Comparison of ENCODE assay signal across 13 cellular contexts in genomic region chr10:73916761-73917470, GRCh38. TPM values are rescaled to one million over a fixed set of nuclear protein-coding genes. Genes with fewer than 3 reads are reported as not detected.
DNase-seq lines count a peak whose midpoint lies in the region; ATAC-seq and TF ChIP-seq lines count a peak whose summit lies in the region.
"Had no signal": no experiment of that assay in that cellular context is flagged by ENCODE, and none has a peak within 500 bp of the region (broad histone marks: within the 10 kb centered on the region; RNA-seq: fewer than 3 reads in every experiment).

No MANE protein-coding gene starts in this region.

- ATAC-seq in HG03175 (IDR thresholded peaks at IDR 0.05; ENCODE audit: unreplicated experiment) (peak; percentile 47), Panc1 (peak; percentile 40), left ventricle myocardium superior (peak; percentile 39)
- ATAC-seq: activated CD4-positive, CD25-positive, alpha-beta regulatory T cell treated with anti-CD3 and anti-CD28 coated beads, Interleukin-2, amount 50 U/mL, for 24 hours; stimulated activated naive CD8-positive, alpha-beta T cell treated with anti-CD3 and anti-CD28 coated beads, Interleukin-15, amount 100 ng/mL, for 72 hours had no signal

- CTCF ChIA-PET in Panc1 (lab: Charles Lee), result interaction anchor here (0.7 kb wide), 1 partner anchor 31 kb away, joined by 3 read pairs; no protein-coding TSS in a partner anchor

- H3K4me3 ChIP-seq in Panc1 (ENCODE audit: low read depth in 2 of 2, low read length in 2 of 2) (peak overlapping the region; percentile 73 to 77), skeletal muscle satellite cell (ENCODE audit: low read length) (no peak overlapping the region), SJCRH30 (no peak overlapping the region)
- H3K4me3 ChIP-seq: cardiac muscle cell had no signal

- intact Hi-C loops in Panc1 (cut with micrococcal nuclease; ENCODE audit: unreplicated experiment) (no loop called here), left ventricle myocardium superior (cut with micrococcal nuclease) (no loop called here)

- peak overlapping the region; percentile 8 for H3K4me2 ChIP-seq in skeletal muscle satellite cell (ENCODE audit: low read length)

- TSS peak; percentile 29 for BruUV-seq in Panc1 (replicated peaks; lab: Mats Ljungman, UMichigan)

- H3K4me1 ChIP-seq in Panc1 (ENCODE audit: control insufficient read depth, insufficient read depth, low read length) (peaks cover 60% of the 10 kb centered on the region), skeletal muscle satellite cell (ENCODE audit: control insufficient read depth, insufficient read depth, low read length) (peaks cover 32% of the 10 kb centered on the region), SJCRH30 (no peaks in the 10 kb centered on the region)

- in situ Hi-C loops in Panc1 (cut with HindIII; ENCODE audit: low pct_unique_long_range_greater_than_20kb, low sequenced_read_pairs), result no loop called here

- no peak for TF ChIP-seq CTCF in Panc1 (IDR thresholded peaks at IDR 0.05)

- no peak for DNase-seq in Panc1 (ENCODE audit: low read depth, low spot score)
- no peak for DNase-seq in left ventricle myocardium superior
- DNase-seq in COLO829 (ENCODE audit: low spot score), result no peak
- DNase-seq in HuH-7.5 (ENCODE audit: low spot score), result no peak
- no peak for DNase-seq in SJCRH30
- DNase-seq: NCI-H446; stimulated activated CD4-positive, alpha-beta T cell treated with anti-CD3 and anti-CD28 coated beads, Interleukin-4, amount 100 ng/mL, for 24 hours; stimulated activated naive CD8-positive, alpha-beta T cell treated with anti-CD3 and anti-CD28 coated beads, Interleukin-15, amount 100 ng/mL, for 72 hours had no signal

- no peak overlapping the region for H3K9ac ChIP-seq in skeletal muscle satellite cell (ENCODE audit: low read depth, low read length)

- H3K9me3 ChIP-seq in Panc1 (ENCODE audit: control insufficient read depth, insufficient read depth, low read depth, low read length), result no peaks in the 10 kb centered on the region
- peaks cover 3% of the 10 kb centered on the region for H3K9me3 ChIP-seq in skeletal muscle satellite cell (replicated peaks; ENCODE audit: low read length)
- peaks cover 11% of the 10 kb centered on the region for H3K9me3 ChIP-seq in SJCRH30 (replicated peaks)

- H3K36me3 ChIP-seq in Panc1 (ENCODE audit: control insufficient read depth, insufficient read depth, low read length) (peaks cover 2% of the 10 kb centered on the region; the same call in 1 of the 2 replicates), skeletal muscle satellite cell (ENCODE audit: insufficient read depth, low read length) (peaks cover 50% of the 10 kb centered on the region), SJCRH30 (peaks cover 40% of the 10 kb centered on the region)
- H3K36me3 ChIP-seq: cardiac muscle cell had no signal

- H3K27ac ChIP-seq in Panc1 (ENCODE audit: low read length) (peak overlapping the region; percentile 97), SJCRH30 (no peak overlapping the region)
- H3K27ac ChIP-seq: cardiac muscle cell had no signal

- H3K27me3 ChIP-seq in Panc1 (ENCODE audit: control insufficient read depth, insufficient read depth, low read length), result no peaks in the 10 kb centered on the region
- H3K27me3 ChIP-seq in skeletal muscle satellite cell (ENCODE audit: control insufficient read depth, insufficient read depth, low read length), result no peaks in the 10 kb centered on the region
- no peaks in the 10 kb centered on the region for H3K27me3 ChIP-seq in SJCRH30

- POLR2A ChIA-PET in Panc1 (lab: Charles Lee), result interaction anchor here (0.6 to 0.7 kb wide), 4 partner anchors 9 to 79 kb away, joined by 3 to 5 read pairs (median 4); no protein-coding TSS in a partner anchor

RNA-seq across cellular contexts. Expression of gene PLAU, which starts 6.0 kb away (rescaled TPM):
- total RNA-seq in Panc1 (2021; ENCODE audit: unreplicated experiment), result 305 TPM
- polyA plus RNA-seq in Panc1 (2012; ENCODE audit: insufficient read length), result 162 TPM
- 6.6 TPM for total RNA-seq in left ventricle myocardium superior
- total RNA-seq in skeletal muscle satellite cell (2012; rRNA removed), result 41.6 and 76.4 TPM in 2 replicates
- total RNA-seq in SJCRH30 (2014; rRNA removed; shearing (Covaris generic)), result 58.5 and 64.8 TPM in 2 replicates
- total RNA-seq: SK-MEL-5 had no signal

RNA-seq across cellular contexts. Expression of gene CAMK2G, which starts 42.6 kb away (rescaled TPM):
- 41.4 TPM for total RNA-seq in Panc1 (2021; ENCODE audit: unreplicated experiment)
- polyA plus RNA-seq in Panc1 (2012; ENCODE audit: insufficient read length), result 37.5 TPM
- total RNA-seq in left ventricle myocardium superior, result 11.9 TPM
- total RNA-seq in skeletal muscle satellite cell (2012; rRNA removed), result 13.2 and 18.8 TPM in 2 replicates
- 25.2 and 30.2 TPM in 2 replicates for total RNA-seq in SJCRH30 (2014; rRNA removed; shearing (Covaris generic))

Comparison
In these comparisons a context has a peak if more than half of its experiments do, and no peak if none do; other contexts are left out.
1. H3K4me3 ChIP-seq: peak in Panc1 (2 of 2); none in skeletal muscle satellite cell (single experiment) and SJCRH30 (single experiment).
2. Peak in every context shown above with its lines, with median percentiles within 50 percentile points of each other: ATAC-seq.